16 cellular contexts compared by ENCODE assay signal in the genomic region with DNA sequence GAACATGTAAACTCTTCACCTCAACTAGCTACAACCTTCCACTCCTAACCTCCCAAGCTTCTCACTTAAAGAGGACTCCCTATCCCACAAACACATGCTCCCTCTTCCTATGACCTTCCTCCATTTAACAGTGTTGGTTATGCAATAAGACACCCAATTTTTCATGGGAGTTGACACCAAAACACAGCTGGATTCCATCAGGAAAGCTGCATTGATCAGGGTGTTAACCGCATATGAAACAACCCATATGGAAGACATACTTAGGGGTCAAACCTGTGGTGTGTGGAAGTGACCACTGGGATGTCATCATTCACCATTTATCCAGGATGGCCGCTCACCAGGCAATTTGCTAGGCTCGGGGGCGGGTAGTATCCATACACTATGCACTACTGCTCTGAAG. TPM values are rescaled to one million over a fixed set of nuclear protein-coding genes. Genes with fewer than 3 reads are reported as not detected.
DNase-seq lines count a peak whose midpoint lies in the region; ATAC-seq and TF ChIP-seq lines count a peak whose summit lies in the region.
"Had no signal": no experiment of that assay in that cellular context is flagged by ENCODE, and none has a peak within 500 bp of the region (broad histone marks: within the 10 kb centered on the region; RNA-seq: fewer than 3 reads in every experiment).

No MANE protein-coding gene starts in this region.

- H3K9me3 ChIP-seq in IMR-90 (ENCODE audit: control insufficient read depth, insufficient read depth, low read length), result peaks cover 48% of the 10 kb centered on the region
- peaks cover 69% of the 10 kb centered on the region for H3K9me3 ChIP-seq in endodermal cell (ENCODE audit: control insufficient read depth, low read length)

- no peak overlapping the region for H2BK5ac ChIP-seq in IMR-90 (ENCODE audit: low read depth, low read length, poor library complexity, severe bottlenecking)

- no peak overlapping the region for H3K18ac ChIP-seq in IMR-90 (ENCODE audit: low read depth, low read length)

- H3K27me3 ChIP-seq in IMR-90 (ENCODE audit: control insufficient read depth, insufficient read depth, low read length) (no peaks in the 10 kb centered on the region), endodermal cell (ENCODE audit: control insufficient read depth, insufficient read depth, low read length, poor library complexity, severe bottlenecking) (no peaks in the 10 kb centered on the region)

- no peak overlapping the region for H3K14ac ChIP-seq in IMR-90 (replicated peaks; ENCODE audit: low read depth, low read length)

- no peak overlapping the region for H3K27ac Mint-ChIP-seq in endodermal cell
- no peak overlapping the region for H3K27ac Mint-ChIP-seq in stimulated activated effector memory CD8-positive, alpha-beta T cell treated with anti-CD3 and anti-CD28 coated beads, Interleukin-12 subunit alpha, Interleukin-12 subunit beta, amount 100 ng/mL, for 72 hours
- H3K27ac Mint-ChIP-seq: GM23338, H9 had no signal

- POLR2A ChIA-PET in IMR-90 (lab: Charles Lee; ENCODE audit: unreplicated experiment), result no interaction called here

- no peak overlapping the region for H3K4ac ChIP-seq in IMR-90 (ENCODE audit: low read depth, low read length)

- H3K4me2 ChIP-seq in IMR-90 (ENCODE audit: low read depth, low read length), result no peak overlapping the region
- H3K4me2 ChIP-seq: A549, GM23338 had no signal

- no peak overlapping the region for H2AK5ac ChIP-seq in IMR-90 (ENCODE audit: low read depth, low read length)

- H4K5ac ChIP-seq in IMR-90 (ENCODE audit: low read depth, low read length), result no peak overlapping the region

- H2BK20ac ChIP-seq in IMR-90 (ENCODE audit: low read depth, low read length), result no peak overlapping the region

- in situ Hi-C loops in IMR-90 (cut with MboI; ENCODE audit: low sequenced_read_pairs), result no loop called here

- H3K36me3 Mint-ChIP-seq in endodermal cell (ENCODE audit: low read depth), result peaks cover 64% of the 10 kb centered on the region
- peaks cover 45% of the 10 kb centered on the region for H3K36me3 Mint-ChIP-seq in stimulated activated effector memory CD8-positive, alpha-beta T cell treated with anti-CD3 and anti-CD28 coated beads, Interleukin-12 subunit alpha, Interleukin-12 subunit beta, amount 100 ng/mL, for 72 hours

- no peak overlapping the region for H3K27ac ChIP-seq in IMR-90 (ENCODE audit: insufficient read depth, low read length)
- no peak overlapping the region for H3K27ac ChIP-seq in endodermal cell (ENCODE audit: low read depth, low read length)
- H3K27ac ChIP-seq: A549 had no signal

- no peak overlapping the region for H4K8ac ChIP-seq in IMR-90 (ENCODE audit: low read depth in 2 of 2, low read length in 2 of 2)

- no peak overlapping the region for H2AFZ ChIP-seq in IMR-90 (replicated peaks; ENCODE audit: low read length, poor library complexity)
- H2AFZ ChIP-seq: GM23338 had no signal

- H3K4me1 Mint-ChIP-seq in endodermal cell, result no peaks in the 10 kb centered on the region
- H3K4me1 Mint-ChIP-seq in stimulated activated effector memory CD8-positive, alpha-beta T cell treated with anti-CD3 and anti-CD28 coated beads, Interleukin-12 subunit alpha, Interleukin-12 subunit beta, amount 100 ng/mL, for 72 hours, result peaks cover 18% of the 10 kb centered on the region
- H3K4me1 Mint-ChIP-seq: GM23338 had no signal

- H2AK9ac ChIP-seq in IMR-90 (replicated peaks; ENCODE audit: low read depth, low read length, poor library complexity), result no peak overlapping the region

- peak; percentile 54 for DNase-seq in AG10803 (ENCODE audit: low read depth)
- peak; percentile 31 for DNase-seq in IMR-90
- no peak for DNase-seq in endodermal cell
- DNase-seq in foreskin fibroblast, result peak; percentile 10 to 29
- no peak for DNase-seq in stimulated activated effector memory CD8-positive, alpha-beta T cell treated with anti-CD3 and anti-CD28 coated beads, Interleukin-12 subunit alpha, Interleukin-12 subunit beta, amount 100 ng/mL, for 72 hours (ENCODE audit: low spot score in 2 of 2)
- DNase-seq in A172 (ENCODE audit: low spot score), result no peak
- DNase-seq in SK-N-DZ (ENCODE audit: low spot score), result no peak
- DNase-seq: ACHN; CD4-positive, alpha-beta memory T cell; COR-L47; DMS153; DND-41; H9 had no signal

- no peak overlapping the region for H3K4me3 Mint-ChIP-seq in endodermal cell
- H3K4me3 Mint-ChIP-seq in stimulated activated effector memory CD8-positive, alpha-beta T cell treated with anti-CD3 and anti-CD28 coated beads, Interleukin-12 subunit alpha, Interleukin-12 subunit beta, amount 100 ng/mL, for 72 hours, result no peak overlapping the region
- H3K4me3 Mint-ChIP-seq: CD4-positive, alpha-beta memory T cell; GM23338; H9 had no signal

- dilution Hi-C loops in IMR-90 (cut with HindIII; ENCODE audit: low sequenced_read_pairs, unreplicated experiment), result no loop called here

- no peak for TF ChIP-seq POLR2A in IMR-90 (IDR thresholded peaks at IDR 0.05; ENCODE audit: low read depth, low read length)

- H3K9ac ChIP-seq in IMR-90 (ENCODE audit: low read depth, low read length) (no peak overlapping the region), endodermal cell (ENCODE audit: extremely low read depth, low read length, poor library complexity, severe bottlenecking) (no peak overlapping the region)

- no peaks in the 10 kb centered on the region for H3K4me1 ChIP-seq in IMR-90 (ENCODE audit: control insufficient read depth, insufficient read depth, low read length)
- H3K4me1 ChIP-seq in endodermal cell (ENCODE audit: control insufficient read depth, insufficient read depth, low read length), result no peaks in the 10 kb centered on the region
- H3K4me1 ChIP-seq: A549 had no signal

- no peaks in the 10 kb centered on the region for H3K9me1 ChIP-seq in IMR-90 (ENCODE audit: insufficient read depth, low read length)

- TF ChIP-seq RAD21 in IMR-90 (IDR thresholded peaks at IDR 0.05; ENCODE audit: low read length), result no peak

- H3K36me3 ChIP-seq in IMR-90 (ENCODE audit: control insufficient read depth, insufficient read depth, low read length) (peaks cover 42% of the 10 kb centered on the region), endodermal cell (ENCODE audit: control insufficient read depth, insufficient read depth, low read length) (peaks cover 59% of the 10 kb centered on the region)

- no peak overlapping the region for H3K56ac ChIP-seq in IMR-90 (ENCODE audit: extremely low read depth, insufficient read depth, low read length)

- peaks cover 5% of the 10 kb centered on the region for H3K27me3 Mint-ChIP-seq in endodermal cell (ENCODE audit: insufficient read depth)

- H2BK15ac ChIP-seq in IMR-90 (ENCODE audit: low read depth, low read length), result no peak overlapping the region

- intact Hi-C loops in IMR-90 (cut with micrococcal nuclease), result no loop called here

- no peaks in the 10 kb centered on the region; a peak in 1 of 4 replicates for H3K79me1 ChIP-seq in IMR-90 (ENCODE audit: low read depth in 1 of 2, low read length in 2 of 2)

- CTCF ChIA-PET in IMR-90 (lab: Yijun Ruan, JAX), result no interaction called here

- WGBS in IMR-90 (ENCODE audit: extremely low coverage in 2 of 2, insufficient read length in 1 of 2), 2 experiments, result no CpG with 5 or more reads among the region's 4 CpGs
- 91 to 95% methylated on average over 3 to 4 of the region's 4 CpGs for WGBS in endodermal cell (ENCODE audit: insufficient coverage in 1 of 2, insufficient read length in 1 of 2), 2 experiments

- no peak overlapping the region for H2BK120ac ChIP-seq in IMR-90 (ENCODE audit: low read depth, low read length)

- no peak overlapping the region for H3K23ac ChIP-seq in IMR-90 (ENCODE audit: low read depth, low read length)

- no peak overlapping the region for H4K91ac ChIP-seq in IMR-90 (ENCODE audit: insufficient read depth, low read depth, low read length)

- TF ChIP-seq CTCF in AG10803 (conservative IDR thresholded peaks at IDR 0.05; ENCODE audit: low read length) (no peak), IMR-90 (conservative IDR thresholded peaks at IDR 0.05; ENCODE audit: low read depth, low read length) (no peak), endodermal cell (conservative IDR thresholded peaks at IDR 0.05) (no peak), foreskin fibroblast (IDR thresholded peaks at IDR 0.05; ENCODE audit: low read depth, low read length) (no peak)

- no peak overlapping the region for H3K4me3 ChIP-seq in AG10803 (ENCODE audit: low read length)
- H3K4me3 ChIP-seq in IMR-90 (ENCODE audit: insufficient read depth, low read depth, low read length), result no peak overlapping the region
- peak overlapping the region; percentile 71 for H3K4me3 ChIP-seq in endodermal cell (ENCODE audit: low read length)
- H3K4me3 ChIP-seq in foreskin fibroblast (ENCODE audit: low read depth in 1 of 2, low read length in 2 of 2), result no peak overlapping the region
- H3K4me3 ChIP-seq: A549, GM12878, GM23338 had no signal

- ATAC-seq in IMR-90 (ENCODE audit: low read depth), result no peak
- ATAC-seq in stimulated activated effector memory CD8-positive, alpha-beta T cell treated with anti-CD3 and anti-CD28 coated beads, Interleukin-12 subunit alpha, Interleukin-12 subunit beta, amount 100 ng/mL, for 72 hours, result no peak
- ATAC-seq: A549, GM12878, GM23338 had no signal

- BruUV-seq in IMR-90 (replicated peaks; lab: Mats Ljungman, UMichigan), result no TSS peak

- H4K20me1 ChIP-seq in IMR-90 (ENCODE audit: insufficient read depth, low read length), result no peaks in the 10 kb centered on the region

- peaks cover 95% of the 10 kb centered on the region for H3K9me3 Mint-ChIP-seq in endodermal cell
- peaks cover 18% of the 10 kb centered on the region for H3K9me3 Mint-ChIP-seq in stimulated activated effector memory CD8-positive, alpha-beta T cell treated with anti-CD3 and anti-CD28 coated beads, Interleukin-12 subunit alpha, Interleukin-12 subunit beta, amount 100 ng/mL, for 72 hours

RNA-seq across cellular contexts. Expression of a gene that starts 21.9 kb away (rescaled TPM):
- total RNA-seq in IMR-90 (2012; rRNA removed) (10.8 and 13.3 TPM in 2 replicates), endodermal cell (10 to 100 TPM in 1 of 2 donors, 1 to 10 TPM in 1; 9.5 to 12.0 TPM)
- 3.6 and 4.5 TPM in 2 replicates for polyA plus RNA-seq in IMR-90 (2012; rRNA removed)
- polyA plus RNA-seq in IMR-90 (2012; cell fraction: cytosol; rRNA removed), result 1.2 and 1.9 TPM in 2 replicates
- polyA plus RNA-seq in IMR-90 (2012; cell fraction: nucleus; rRNA removed; ENCODE audit: low replicate concordance), result 5.0 and 6.3 TPM in 2 replicates
- polyA plus RNA-seq in endodermal cell (2013, experiment 1 of 2), result 11.0 TPM
- 10.1 TPM for polyA plus RNA-seq in endodermal cell (2013, experiment 2 of 2)
- 17.8 and 21.0 TPM in 2 replicates for total RNA-seq in A172 (2014; rRNA removed; shearing (Covaris generic))
- polyA plus RNA-seq in SK-N-DZ (2014; cell fraction: cytosol; rRNA removed), result 9.0 and 11.9 TPM in 2 replicates
- 7.9 and 10.6 TPM in 2 replicates for polyA plus RNA-seq in SK-N-DZ (2014; cell fraction: nucleus; rRNA removed)

RNA-seq across cellular contexts. Expression of a gene that starts 22.5 kb away (rescaled TPM):
- total RNA-seq in IMR-90 (2012; rRNA removed), result 20.6 and 28.7 TPM in 2 replicates
- 27.9 and 35.8 TPM in 2 replicates for polyA plus RNA-seq in IMR-90 (2012; rRNA removed)
- 25.1 and 26.2 TPM in 2 replicates for polyA plus RNA-seq in IMR-90 (2012; cell fraction: cytosol; rRNA removed)
- 35.4 and 41.3 TPM in 2 replicates for polyA plus RNA-seq in IMR-90 (2012; cell fraction: nucleus; rRNA removed; ENCODE audit: low replicate concordance)
- 10 to 100 TPM; 43.5 to 48.9 TPM for total RNA-seq in endodermal cell
- 41.0 TPM for polyA plus RNA-seq in endodermal cell (2013, experiment 1 of 2)
- polyA plus RNA-seq in endodermal cell (2013, experiment 2 of 2), result 37.5 TPM
- 26.0 and 45.6 TPM in 2 replicates for total RNA-seq in A172 (2014; rRNA removed; shearing (Covaris generic))
- polyA plus RNA-seq in SK-N-DZ (2014; cell fraction: cytosol; rRNA removed), result 10.6 and 12.8 TPM in 2 replicates
- polyA plus RNA-seq in SK-N-DZ (2014; cell fraction: nucleus; rRNA removed), result 11.9 and 13.9 TPM in 2 replicates

Comparison
In these comparisons a context has a peak if more than half of its experiments do, and no peak if none do; other contexts are left out.
1. DNase-seq: peak in AG10803 (single experiment), IMR-90 (single experiment) and foreskin fibroblast (2 of 2); none in endodermal cell (single experiment), stimulated activated effector memory CD8-positive, alpha-beta T cell treated with anti-CD3 and anti-CD28 coated beads, Interleukin-12 subunit alpha, Interleukin-12 subunit beta, amount 100 ng/mL, for 72 hours (0 of 2), A172 (single experiment) and SK-N-DZ (single experiment).